ENCODE assay signal across 11 cellular contexts in the genomic region with DNA sequence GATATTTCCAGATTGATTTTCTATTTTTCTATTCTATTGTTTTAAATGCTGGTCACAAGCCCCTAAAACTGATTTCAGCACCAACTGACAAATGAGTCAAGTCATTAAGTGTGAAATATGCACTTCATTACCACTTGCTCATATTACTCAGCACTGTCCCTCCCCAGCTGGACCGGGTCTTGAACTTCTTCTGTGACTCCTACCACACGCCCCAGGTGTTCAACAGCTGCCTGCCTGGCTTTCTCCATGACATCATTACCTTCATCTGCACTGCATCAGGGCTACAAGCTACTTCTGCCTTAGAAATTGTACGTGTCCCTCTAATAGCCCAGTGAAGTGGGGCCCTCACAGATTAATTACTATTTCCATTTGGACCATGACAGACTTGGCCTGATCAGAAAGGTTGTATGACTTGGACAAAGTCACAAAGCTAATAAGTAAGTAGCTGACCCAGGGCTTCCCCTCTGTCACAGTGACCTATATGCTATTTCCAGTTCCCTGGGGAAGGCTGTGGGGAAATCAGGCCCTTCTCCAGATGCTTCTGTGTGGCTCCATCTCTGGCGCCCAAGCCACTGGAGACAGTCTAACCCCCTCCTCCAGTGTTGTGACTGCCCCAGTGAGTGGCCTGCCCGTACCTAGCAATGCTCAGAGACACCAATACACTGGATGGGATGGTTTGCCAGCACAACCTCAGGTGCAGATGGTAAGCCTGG. TPM values are rescaled to one million over a fixed set of nuclear protein-coding genes. Genes with fewer than 3 reads are reported as not detected.
DNase-seq lines count a peak whose midpoint lies in the region; ATAC-seq, FAIRE-seq and TF ChIP-seq lines count a peak whose summit lies in the region.
"Had no signal": no experiment of that assay in that cellular context is flagged by ENCODE, and none has a peak within 500 bp of the region (broad histone marks: within the 10 kb centered on the region; RNA-seq: fewer than 3 reads in every experiment).

No MANE protein-coding gene starts in this region.

- H3K27ac ChIP-seq in MM.1S (ENCODE audit: low read length) = peak overlapping the region; percentile 33; the same call in 1 of the 2 replicates
- peak overlapping the region; percentile 93 to 99 for H3K27ac ChIP-seq in esophagus (ENCODE audit: low read depth in 2 of 2, low read length in 1 of 2)
- H3K27ac ChIP-seq in thoracic aorta = peak overlapping the region; percentile 12 to 88

- H3K9me2 ChIP-seq in MM.1S (replicated peaks; ENCODE audit: insufficient read depth, low read length) = no peaks in the 10 kb centered on the region

- H3K4me1 ChIP-seq in MM.1S (ENCODE audit: low read length) (peaks cover 66% of the 10 kb centered on the region), esophagus (ENCODE audit: control insufficient read depth in 2 of 2, insufficient read depth in 2 of 2, low read length in 1 of 2) (peaks cover 34 to 63% of the 10 kb centered on the region in 2 donors), thoracic aorta (ENCODE audit: control insufficient read depth in 1 of 2, low read depth in 2 of 2) (peaks cover 77 to 98% of the 10 kb centered on the region in 2 donors)
- H3K4me1 ChIP-seq: BE2C had no signal

- WGBS in esophagus, 2 donors = 64 to 67% methylated on average over 5 of the region's 5 CpGs

- H3K4me1 Mint-ChIP-seq in activated naive CD4-positive, alpha-beta T cell treated with anti-CD3 and anti-CD28 coated beads for 36 hours (ENCODE audit: low read depth) = peaks cover 96% of the 10 kb centered on the region

- no peak overlapping the region for H3K4me3 ChIP-seq in MM.1S (ENCODE audit: low read length)
- H3K4me3 ChIP-seq in esophagus (ENCODE audit: low read depth in 1 of 2, low read length in 2 of 2) = no peak overlapping the region
- no peak overlapping the region for H3K4me3 ChIP-seq in thoracic aorta

- intact Hi-C loops in activated naive CD4-positive, alpha-beta T cell treated with anti-CD3 and anti-CD28 coated beads for 36 hours (cut with micrococcal nuclease) = no loop called here

- H3K36me3 ChIP-seq in MM.1S (replicated peaks; ENCODE audit: insufficient read depth, low read length) (no peaks in the 10 kb centered on the region), esophagus (ENCODE audit: control insufficient read depth in 2 of 2, insufficient read depth in 2 of 2, low read length in 1 of 2) (no peaks in the 10 kb centered on the region), thoracic aorta (no peaks in the 10 kb centered on the region)
- H3K36me3 ChIP-seq: BE2C had no signal

- ATAC-seq in thoracic aorta (ENCODE audit: insufficient number of reproducible peaks, low FRiP score, low read depth) = no peak

- peaks cover 7% of the 10 kb centered on the region for H3K36me3 Mint-ChIP-seq in activated naive CD4-positive, alpha-beta T cell treated with anti-CD3 and anti-CD28 coated beads for 36 hours (ENCODE audit: low read depth)

- TF ChIP-seq CTCF in MM.1S (IDR thresholded peaks at IDR 0.05; ENCODE audit: low read length) (no peak), thoracic aorta (IDR thresholded peaks at IDR 0.05) (no peak)

- peaks cover 31% of the 10 kb centered on the region for H3F3A ChIP-seq in MM.1S (ENCODE audit: insufficient read depth, low read length)

- H3K4me2 ChIP-seq in MM.1S (ENCODE audit: low read depth, low read length) = no peak overlapping the region

- H3K79me2 ChIP-seq in MM.1S (ENCODE audit: low read length) = peaks cover 66% of the 10 kb centered on the region

- no peaks in the 10 kb centered on the region for H3K27me3 ChIP-seq in MM.1S (replicated peaks; ENCODE audit: insufficient read depth, low read length)
- H3K27me3 ChIP-seq in esophagus (ENCODE audit: control insufficient read depth in 1 of 2, insufficient read depth in 2 of 2, low read length in 2 of 2) = no peaks in the 10 kb centered on the region
- H3K27me3 ChIP-seq in thoracic aorta (replicated peaks; ENCODE audit: insufficient read depth) = no peaks in the 10 kb centered on the region
- H3K27me3 ChIP-seq: BE2C had no signal

- H2AFZ ChIP-seq in MM.1S (ENCODE audit: low read length) = no peak overlapping the region

- no peaks in the 10 kb centered on the region for H3K9me3 Mint-ChIP-seq in activated naive CD4-positive, alpha-beta T cell treated with anti-CD3 and anti-CD28 coated beads for 36 hours

- peak; percentile 70 for DNase-seq in activated naive CD4-positive, alpha-beta T cell treated with anti-CD3 and anti-CD28 coated beads for 36 hours
- no peak for DNase-seq in activated naive CD4-positive, alpha-beta T cell treated with Interleukin-2 at 50 U/mL for 16 hours
- DNase-seq in MM.1S (peak; percentile 54), thoracic aorta (ENCODE audit: low spot score) (no peak), NCI-H1105 treated with DMSO at 0.1 percent for 48 hours (lab: John Stamatoyannopoulos, UW) (no peak), RCC 7860 (ENCODE audit: low spot score) (no peak), NCI-H1092 (lab: John Stamatoyannopoulos, UW) (no peak)
- DNase-seq: BE2C; effector CD8-positive, alpha-beta T cell had no signal

- FAIRE-seq in RCC 7860 (lab: Jason Lieb, UNC) = no peak

- no peak overlapping the region for H3K9ac ChIP-seq in MM.1S (ENCODE audit: low read length)

- no peaks in the 10 kb centered on the region for H3K27me3 Mint-ChIP-seq in activated naive CD4-positive, alpha-beta T cell treated with anti-CD3 and anti-CD28 coated beads for 36 hours (ENCODE audit: low read depth)

- H4K20me1 ChIP-seq in MM.1S (ENCODE audit: insufficient read depth, low read length) = no peaks in the 10 kb centered on the region

- no peak overlapping the region for H3K4me3 Mint-ChIP-seq in activated naive CD4-positive, alpha-beta T cell treated with anti-CD3 and anti-CD28 coated beads for 36 hours

- CTCF ChIA-PET in activated naive CD4-positive, alpha-beta T cell treated with anti-CD3 and anti-CD28 coated beads for 36 hours (lab: Charles Lee) = interaction anchor here (2.6 to 3.6 kb wide), 2 partner anchors 16 to 21 kb away, joined by 8 to 10 read pairs; no protein-coding TSS in a partner anchor

- H3K9me3 ChIP-seq in MM.1S (replicated peaks; ENCODE audit: insufficient read depth, low read length) = no peaks in the 10 kb centered on the region
- no peaks in the 10 kb centered on the region for H3K9me3 ChIP-seq in esophagus (ENCODE audit: control insufficient read depth in 2 of 2, insufficient read depth in 1 of 2, low read depth in 1 of 2, low read length in 1 of 2)
- H3K9me3 ChIP-seq in thoracic aorta = no peaks in the 10 kb centered on the region
- H3K9me3 ChIP-seq: BE2C had no signal

- H3K27ac Mint-ChIP-seq in activated naive CD4-positive, alpha-beta T cell treated with anti-CD3 and anti-CD28 coated beads for 36 hours = peak overlapping the region; percentile 97

RNA-seq across cellular contexts. Expression of gene TBC1D10A, which starts 18.1 kb away (rescaled TPM):
- total RNA-seq in activated naive CD4-positive, alpha-beta T cell treated with anti-CD3 and anti-CD28 coated beads for 36 hours = 10 to 100 TPM; 19.4 to 21.4 TPM
- 10 to 100 TPM; 30.4 to 35.3 TPM for polyA plus RNA-seq in esophagus
- 10 to 100 TPM; 31.5 to 54.2 TPM for total RNA-seq in thoracic aorta

RNA-seq across cellular contexts. Expression of gene CASTOR1, which starts 19.4 kb away (rescaled TPM):
- 1 to 10 TPM; 2.1 to 3.8 TPM for total RNA-seq in activated naive CD4-positive, alpha-beta T cell treated with anti-CD3 and anti-CD28 coated beads for 36 hours
- polyA plus RNA-seq in esophagus = 10 to 100 TPM; 29.7 to 39.3 TPM
- 10 to 100 TPM in 1 of 2 donors, 1 to 10 TPM in 1; 7.5 to 22.6 TPM for total RNA-seq in thoracic aorta

RNA-seq across cellular contexts. Expression of gene OSM, which starts 42.0 kb away (rescaled TPM):
- total RNA-seq in activated naive CD4-positive, alpha-beta T cell treated with anti-CD3 and anti-CD28 coated beads for 36 hours = 10 to 100 TPM in 1 of 2 experiments, 1 to 10 TPM in 1; 8.9 to 11.2 TPM
- under 1 TPM; 0.22 to 0.63 TPM for polyA plus RNA-seq in esophagus
- 10 to 100 TPM in 1 of 2 donors, 1 to 10 TPM in 1; 3.5 to 27.1 TPM for total RNA-seq in thoracic aorta
- total RNA-seq: osteocyte had no signal

RNA-seq across cellular contexts. Expression of gene SF3A1, which starts 48.0 kb away (rescaled TPM):
- 100 to 1,000 TPM; 274 to 276 TPM for total RNA-seq in activated naive CD4-positive, alpha-beta T cell treated with anti-CD3 and anti-CD28 coated beads for 36 hours
- 10 to 100 TPM; 14.3 to 23.1 TPM for polyA plus RNA-seq in esophagus
- total RNA-seq in thoracic aorta = 10 to 100 TPM; 56.7 to 77.0 TPM

RNA-seq across cellular contexts. Expression of gene CCDC157, which starts 48.1 kb away (rescaled TPM):
- total RNA-seq in activated naive CD4-positive, alpha-beta T cell treated with anti-CD3 and anti-CD28 coated beads for 36 hours = 1 to 10 TPM; 1.1 to 1.5 TPM
- 1 to 10 TPM; 1.6 to 2.2 TPM for polyA plus RNA-seq in esophagus
- total RNA-seq in thoracic aorta = 1 to 10 TPM in 1 of 2 donors, under 1 TPM in 1; 0.27 to 2.9 TPM

Comparison
In these comparisons a context has a peak if more than half of its experiments do, and no peak if none do; other contexts are left out.
1. DNase-seq: peak in activated naive CD4-positive, alpha-beta T cell treated with anti-CD3 and anti-CD28 coated beads for 36 hours (single experiment) and MM.1S (single experiment); none in activated naive CD4-positive, alpha-beta T cell treated with Interleukin-2 at 50 U/mL for 16 hours (single experiment), thoracic aorta (single experiment), NCI-H1105 treated with DMSO at 0.1 percent for 48 hours (single experiment), RCC 7860 (single experiment) and NCI-H1092 (single experiment).
2. H3K27ac ChIP-seq: peak in every context shown above with its lines; median percentile 96 in esophagus; 50 in thoracic aorta; 33 in MM.1S.